In genomic region chr18:68181956-68182355, GRCh38 we compare ENCODE assay signal across 20 cellular contexts.
"Had no signal": no experiment of that assay in that cellular context is flagged by ENCODE, and none has a peak within 500 bp of the region (broad histone marks: within the 10 kb centered on the region; RNA-seq: fewer than 3 reads in every experiment).

No MANE protein-coding gene starts in this region.

- H3K4me3 ChIP-seq: heart right ventricle, ovary, psoas muscle, right atrium auricular region, tibial nerve had no signal

- DNase-seq: activated B cell treated with CpG ODN at 0.5 μM for 24 hours; activated CD4-positive, alpha-beta T cell treated with anti-CD3 and anti-CD28 coated beads for 36 hours; activated CD4-positive, alpha-beta T cell treated with anti-CD3 and anti-CD28 coated beads, Interleukin-2, amount 50 U/mL, for 4 hours; activated CD8-positive, alpha-beta memory T cell treated with anti-CD3 and anti-CD28 coated beads, Interleukin-2, amount 50 U/mL, for 48 hours; activated naive CD4-positive, alpha-beta T cell treated with Interleukin-2 at 50 U/mL for 16 hours; activated naive CD8-positive, alpha-beta T cell treated with anti-CD3 and anti-CD28 coated beads for 36 hours; activated T-cell treated with anti-CD3 and anti-CD28 coated beads, Interleukin-2, amount 50 U/mL, for 4 hours; amniotic stem cell; caudate nucleus; effector CD8-positive, alpha-beta T cell; erythroblast; heart right ventricle; left colon; mesenchymal stem cell; ovary; psoas muscle; stimulated activated CD4-positive, alpha-beta T cell treated with anti-CD3 and anti-CD28 coated beads, Interleukin-12 subunit alpha, Interleukin-12 subunit beta, amount 100 ng/mL, for 4 hours; T-helper 9 cell had no signal
